Comparison of ENCODE assay signal across 1 cellular context in the genomic region with DNA sequence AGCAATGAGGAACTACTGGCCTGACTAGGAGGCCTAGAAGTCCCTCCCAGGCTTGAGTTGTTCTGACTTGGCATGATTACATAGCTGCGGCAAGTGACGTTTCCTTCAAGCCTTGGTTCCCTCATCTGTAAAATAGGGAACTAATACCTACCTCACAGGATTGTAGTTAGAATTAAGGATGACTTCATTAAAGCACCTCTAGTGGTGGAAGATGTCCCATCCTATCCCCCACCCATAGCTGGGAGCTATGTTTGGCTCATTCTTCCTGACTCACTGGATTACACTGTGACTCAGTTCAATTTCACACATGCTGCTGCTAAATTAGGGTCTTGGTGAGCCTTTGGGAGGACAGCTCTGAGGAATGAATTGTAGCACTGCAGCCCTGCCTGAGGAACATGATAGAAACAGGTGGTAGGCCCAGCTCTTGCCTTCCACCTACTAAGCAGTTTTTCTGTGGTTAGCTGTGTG.
TF ChIP-seq lines count a peak whose summit lies in the region.

No MANE protein-coding gene starts in this region.

TF ChIP-seq in HCT116, 20 proteins besides CTCF, POLR2A, EP300 and RAD21 (continued from another document):
- TF ChIP-seq JUND (IDR thresholded peaks at IDR 0.05) (no peak), EGR1 (IDR thresholded peaks at IDR 0.05; ENCODE audit: low read depth) (no peak), SRF (IDR thresholded peaks at IDR 0.05; ENCODE audit: low read depth) (no peak), ZFX (IDR thresholded peaks at IDR 0.05) (no peak), SP1 (IDR thresholded peaks at IDR 0.05; ENCODE audit: low read depth) (no peak)
TF ChIP-seq in HCT116: peak in this region for 3.
